In genomic region chr12:1474567-1475153, GRCh38 we compare ENCODE assay signal across 10 cellular contexts.
DNase-seq lines count a peak whose midpoint lies in the region; ATAC-seq and TF ChIP-seq lines count a peak whose summit lies in the region.
"Had no signal": no experiment of that assay in that cellular context is flagged by ENCODE, and none has a peak within 500 bp of the region (broad histone marks: within the 10 kb centered on the region; RNA-seq: fewer than 3 reads in every experiment).

No MANE protein-coding gene starts in this region.

- H3K4me3 Mint-ChIP-seq in stimulated activated memory B cell treated with anti-CD40 and anti-IgM and Interleukin-4, amounts not matched to agents 10 μg/mL and 1 μg/mL and 100 μg/mL, for 72 hours: no peak overlapping the region
- H3K4me3 Mint-ChIP-seq in activated T-helper 1 cell treated with anti-CD3 and anti-CD28 coated beads, Interleukin-12 subunit alpha, Interleukin-12 subunit beta, Interleukin-2, Interleukin-4 antibody, amounts not matched to agents 30 ng/mL and 10 ng/mL and 1 ng/mL, durations not matched to agents 14 hours and 24 hours and 36 hours: no peak overlapping the region

- intact Hi-C loops in A673 (cut with micrococcal nuclease; ENCODE audit: unreplicated experiment): no loop called here
- intact Hi-C loops in activated T-helper 1 cell treated with anti-CD3 and anti-CD28 coated beads, Interleukin-12 subunit alpha, Interleukin-12 subunit beta, Interleukin-2, Interleukin-4 antibody, amounts not matched to agents 30 ng/mL and 10 ng/mL and 1 ng/mL, durations not matched to agents 14 hours and 24 hours and 36 hours (cut with micrococcal nuclease): loop anchor here (1.0 to 5.0 kb wide), 3 partner anchors 58 to 247 kb away; no protein-coding TSS in a partner anchor

- H3K27ac Mint-ChIP-seq in stimulated activated memory B cell treated with anti-CD40 and anti-IgM and Interleukin-4, amounts not matched to agents 10 μg/mL and 1 μg/mL and 100 μg/mL, for 72 hours: no peak overlapping the region
- no peak overlapping the region for H3K27ac Mint-ChIP-seq in activated T-helper 1 cell treated with anti-CD3 and anti-CD28 coated beads, Interleukin-12 subunit alpha, Interleukin-12 subunit beta, Interleukin-2, Interleukin-4 antibody, amounts not matched to agents 30 ng/mL and 10 ng/mL and 1 ng/mL, durations not matched to agents 14 hours and 24 hours and 36 hours
- H3K27ac Mint-ChIP-seq: activated T-helper 2 cell treated with anti-CD3 and anti-CD28 coated beads, Interferon-gamma antibody, Interleukin-2, Interleukin-4, amounts not matched to agents 10 μg/mL and 5 μg/mL and 100 μg/mL, durations not matched to agents 14 hours and 24 hours and 36 hours had no signal

- no TSS peak for BruUV-seq in A673 (replicated peaks; lab: Mats Ljungman, UMichigan)

- ATAC-seq in stimulated activated memory B cell treated with anti-CD40 and anti-IgM and Interleukin-4, amounts not matched to agents 10 μg/mL and 1 μg/mL and 100 μg/mL, for 72 hours: no peak

- no peaks in the 10 kb centered on the region for H3K27me3 Mint-ChIP-seq in stimulated activated memory B cell treated with anti-CD40 and anti-IgM and Interleukin-4, amounts not matched to agents 10 μg/mL and 1 μg/mL and 100 μg/mL, for 72 hours
- no peaks in the 10 kb centered on the region for H3K27me3 Mint-ChIP-seq in activated T-helper 1 cell treated with anti-CD3 and anti-CD28 coated beads, Interleukin-12 subunit alpha, Interleukin-12 subunit beta, Interleukin-2, Interleukin-4 antibody, amounts not matched to agents 30 ng/mL and 10 ng/mL and 1 ng/mL, durations not matched to agents 14 hours and 24 hours and 36 hours (ENCODE audit: insufficient read depth)

- H3K27ac ChIP-seq in A673 (ENCODE audit: low read depth, low read length, poor library complexity, severe bottlenecking): no peak overlapping the region
- peak overlapping the region in 2 of 4 donors; percentile 10 to 16 for H3K27ac ChIP-seq in Peyer's patch

- H3K9me3 Mint-ChIP-seq in stimulated activated memory B cell treated with anti-CD40 and anti-IgM and Interleukin-4, amounts not matched to agents 10 μg/mL and 1 μg/mL and 100 μg/mL, for 72 hours: no peaks in the 10 kb centered on the region
- no peaks in the 10 kb centered on the region for H3K9me3 Mint-ChIP-seq in activated T-helper 1 cell treated with anti-CD3 and anti-CD28 coated beads, Interleukin-12 subunit alpha, Interleukin-12 subunit beta, Interleukin-2, Interleukin-4 antibody, amounts not matched to agents 30 ng/mL and 10 ng/mL and 1 ng/mL, durations not matched to agents 14 hours and 24 hours and 36 hours
- H3K9me3 Mint-ChIP-seq: activated T-helper 2 cell treated with anti-CD3 and anti-CD28 coated beads, Interferon-gamma antibody, Interleukin-2, Interleukin-4, amounts not matched to agents 10 μg/mL and 5 μg/mL and 100 μg/mL, durations not matched to agents 14 hours and 24 hours and 36 hours had no signal

- POLR2A ChIA-PET in A673 (lab: Charles Lee; ENCODE audit: low non-redundant PET): no interaction called here

- no peaks in the 10 kb centered on the region for H3K9me3 ChIP-seq in A673 (ENCODE audit: low read depth, low read length, poor library complexity, severe bottlenecking)
- H3K9me3 ChIP-seq in Peyer's patch: no peaks in the 10 kb centered on the region

- H3K4me1 Mint-ChIP-seq in stimulated activated memory B cell treated with anti-CD40 and anti-IgM and Interleukin-4, amounts not matched to agents 10 μg/mL and 1 μg/mL and 100 μg/mL, for 72 hours: no peaks in the 10 kb centered on the region
- peaks cover 6% of the 10 kb centered on the region for H3K4me1 Mint-ChIP-seq in activated T-helper 1 cell treated with anti-CD3 and anti-CD28 coated beads, Interleukin-12 subunit alpha, Interleukin-12 subunit beta, Interleukin-2, Interleukin-4 antibody, amounts not matched to agents 30 ng/mL and 10 ng/mL and 1 ng/mL, durations not matched to agents 14 hours and 24 hours and 36 hours (ENCODE audit: low read depth)

- H3K36me3 ChIP-seq in A673 (ENCODE audit: insufficient read depth, low read length, poor library complexity, severe bottlenecking) (no peaks in the 10 kb centered on the region), Peyer's patch (no peaks in the 10 kb centered on the region)

- CTCF ChIA-PET in A673 (lab: Charles Lee): no interaction called here

- no peaks in the 10 kb centered on the region for H3K27me3 ChIP-seq in A673 (replicated peaks; ENCODE audit: insufficient read depth, low read depth, low read length, poor library complexity)
- H3K27me3 ChIP-seq in Peyer's patch: no peaks in the 10 kb centered on the region

- H3K36me3 Mint-ChIP-seq in stimulated activated memory B cell treated with anti-CD40 and anti-IgM and Interleukin-4, amounts not matched to agents 10 μg/mL and 1 μg/mL and 100 μg/mL, for 72 hours: peaks cover 21% of the 10 kb centered on the region
- H3K36me3 Mint-ChIP-seq in activated T-helper 1 cell treated with anti-CD3 and anti-CD28 coated beads, Interleukin-12 subunit alpha, Interleukin-12 subunit beta, Interleukin-2, Interleukin-4 antibody, amounts not matched to agents 30 ng/mL and 10 ng/mL and 1 ng/mL, durations not matched to agents 14 hours and 24 hours and 36 hours (ENCODE audit: low read depth): peaks cover 1% of the 10 kb centered on the region

- DNase-seq in A673 (ENCODE audit: low spot score) (peak; percentile 21), HS-27A (ENCODE audit: low read depth) (peak; percentile 100), astrocyte of the hippocampus (ENCODE audit: low read depth, low spot score) (peak; percentile 87), iPS-NIHi7 (ENCODE audit: extremely low spot score) (peak; percentile 42), Peyer's patch (no peak), NCI-H2171 (lab: John Stamatoyannopoulos, UW) (no peak)
- no peak for DNase-seq in activated T-helper 1 cell treated with anti-CD3 and anti-CD28 coated beads, Interleukin-12 subunit alpha, Interleukin-12 subunit beta, Interleukin-2, Interleukin-4 antibody, amounts not matched to agents 30 ng/mL and 10 ng/mL and 1 ng/mL, durations not matched to agents 14 hours and 24 hours and 36 hours (ENCODE audit: low spot score)
- DNase-seq: Calu3 had no signal

- H3K4me3 ChIP-seq in A673 (ENCODE audit: low read depth, low read length, poor library complexity, severe bottlenecking): no peak overlapping the region
- H3K4me3 ChIP-seq in Peyer's patch: no peak overlapping the region

- H3K4me1 ChIP-seq in A673 (ENCODE audit: insufficient read depth, low read length, poor library complexity, severe bottlenecking): peaks cover 8% of the 10 kb centered on the region
- H3K4me1 ChIP-seq in Peyer's patch: peaks cover 0 to 17% (median 0%) of the 10 kb centered on the region in 4 donors

- TF ChIP-seq CTCF in A673 (conservative IDR thresholded peaks at IDR 0.05; ENCODE audit: low read depth, low read length) (no peak), Peyer's patch (IDR thresholded peaks at IDR 0.05) (no peak)

- no peak for TF ChIP-seq POLR2A in Peyer's patch (IDR thresholded peaks at IDR 0.05)

Comparison
In these comparisons a context has a peak if more than half of its experiments do, and no peak if none do; other contexts are left out.
1. DNase-seq: peak in A673 (single experiment), HS-27A (single experiment), astrocyte of the hippocampus (single experiment) and iPS-NIHi7 (single experiment); none in Peyer's patch (0 of 3), NCI-H2171 (single experiment) and activated T-helper 1 cell treated with anti-CD3 and anti-CD28 coated beads, Interleukin-12 subunit alpha, Interleukin-12 subunit beta, Interleukin-2, Interleukin-4 antibody, amounts not matched to agents 30 ng/mL and 10 ng/mL and 1 ng/mL, durations not matched to agents 14 hours and 24 hours and 36 hours (single experiment).